ENCODE assay signal across 16 cellular contexts in the genomic region with DNA sequence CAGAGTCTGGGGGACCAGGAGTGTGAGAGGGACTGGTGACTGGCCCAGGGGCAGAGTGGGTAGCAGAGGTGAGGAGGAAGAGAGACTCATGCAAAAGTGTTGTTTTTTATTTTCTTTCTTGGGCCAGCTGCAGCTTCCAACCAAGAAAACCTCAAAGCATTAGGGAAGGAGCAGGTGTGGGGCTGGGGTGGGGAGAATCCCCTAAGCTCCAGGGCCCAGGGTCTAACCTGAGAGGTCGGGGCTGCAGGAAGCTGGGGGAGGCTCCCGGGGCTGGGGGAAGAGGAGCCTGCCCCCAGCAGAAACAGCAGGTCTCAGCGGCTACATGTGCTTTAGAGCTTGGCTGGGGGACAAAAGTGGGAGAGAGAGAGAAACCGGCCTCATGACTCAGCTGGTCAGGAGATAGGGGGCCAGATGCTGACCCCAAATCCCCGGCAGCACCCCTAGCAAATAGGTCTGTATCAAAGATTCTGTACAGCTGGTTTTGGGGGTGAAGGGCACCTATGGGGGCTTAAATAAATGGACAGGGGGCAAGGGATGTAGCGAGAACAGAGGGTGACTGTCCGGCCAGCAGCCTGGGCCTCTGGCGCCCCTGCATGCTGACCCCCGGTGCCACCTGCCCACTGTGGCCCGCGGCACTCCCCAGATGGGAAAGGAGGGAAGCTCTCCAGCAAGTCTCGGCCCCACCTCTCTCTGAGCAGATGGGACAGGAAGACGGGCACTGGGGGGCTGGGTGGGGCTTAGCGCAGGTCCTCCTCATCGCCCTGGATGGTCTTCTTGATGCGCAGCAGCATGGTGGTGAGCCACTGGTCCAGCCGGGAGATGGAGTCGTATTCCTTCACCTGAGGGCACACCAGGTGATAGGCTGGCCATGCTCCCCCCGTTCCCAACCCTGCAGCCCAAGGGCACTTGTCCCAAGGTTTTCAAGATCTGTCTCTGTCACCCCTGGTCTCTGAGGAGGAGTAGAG. TPM values are rescaled to one million over a fixed set of nuclear protein-coding genes. Genes with fewer than 3 reads are reported as not detected.
A peak's percentile ranks its signal among the peaks of the same experiment; 100 is the strongest.
DNase-seq lines count a peak whose midpoint lies in the region; ATAC-seq and TF ChIP-seq lines count a peak whose summit lies in the region.
"Had no signal": no experiment of that assay in that cellular context is flagged by ENCODE, and none has a peak within 500 bp of the region (broad histone marks: within the 10 kb centered on the region; RNA-seq: fewer than 3 reads in every experiment).

No MANE protein-coding gene starts in this region.

- H3K27me3 ChIP-seq in MM.1S (replicated peaks; ENCODE audit: insufficient read depth, low read length) = no peaks in the 10 kb centered on the region
- no peaks in the 10 kb centered on the region for H3K27me3 ChIP-seq in mammary epithelial cell (ENCODE audit: insufficient read depth, low read length)
- H3K27me3 ChIP-seq: tibial nerve had no signal

- H3K79me2 ChIP-seq in MM.1S (ENCODE audit: low read length) = peaks cover 10% of the 10 kb centered on the region
- no peaks in the 10 kb centered on the region for H3K79me2 ChIP-seq in mammary epithelial cell (ENCODE audit: insufficient read depth, low read length)

- DNase-seq in Right ventricle myocardium superior (peak; percentile 38), Right ventricle myocardium inferior (ENCODE audit: missing footprints) (no peak), MM.1S (no peak), mammary epithelial cell (no peak), chondrocyte (ENCODE audit: low spot score) (no peak)
- no peak for DNase-seq in stimulated activated naive CD8-positive, alpha-beta T cell treated with anti-CD3 and anti-CD28 coated beads, Interleukin-15, amount 100 ng/mL, for 72 hours
- DNase-seq in stimulated activated CD4-positive, alpha-beta T cell treated with anti-CD3 and anti-CD28 coated beads, Interleukin-2, amount 100 ng/mL, for 48 hours = no peak
- DNase-seq: activated CD4-positive, alpha-beta memory T cell treated with anti-CD3 and anti-CD28 coated beads for 36 hours; activated gamma-delta T cell treated with Interleukin-2 at 50 U/mL for 16 hours; DMS79 treated with DMSO at 0.1 percent for 48 hours; immature natural killer cell; NCI-H187; T-helper 9 cell had no signal

- H3K27ac ChIP-seq in MM.1S (ENCODE audit: low read length) = peak overlapping the region; percentile 44; the same call in 1 of the 2 replicates
- H3K27ac ChIP-seq in mammary epithelial cell (ENCODE audit: insufficient read depth, low read depth, low read length) = no peak overlapping the region
- H3K27ac ChIP-seq: tibial nerve had no signal

- H3K9me3 ChIP-seq in MM.1S (replicated peaks; ENCODE audit: insufficient read depth, low read length) = no peaks in the 10 kb centered on the region
- no peaks in the 10 kb centered on the region for H3K9me3 ChIP-seq in mammary epithelial cell (replicated peaks; ENCODE audit: insufficient read depth, low read length)
- H3K9me3 ChIP-seq: tibial nerve had no signal

- H4K20me1 ChIP-seq in MM.1S (ENCODE audit: insufficient read depth, low read length) (no peaks in the 10 kb centered on the region), mammary epithelial cell (ENCODE audit: insufficient read depth, low read length) (no peaks in the 10 kb centered on the region)

- H3K4me3 ChIP-seq in MM.1S (ENCODE audit: low read length) (no peak overlapping the region), mammary epithelial cell (replicated peaks in 1 of 3; ENCODE audit: insufficient read depth in 1 of 3, low read depth in 2 of 3, low read length in 3 of 3) (no peak overlapping the region)
- H3K4me3 ChIP-seq: tibial nerve had no signal

- WGBS in mammary epithelial cell (ENCODE audit: low coverage, missing lambda C conversion rate) = 100% methylated on average over 2 of the region's 19 CpGs

- peak overlapping the region; percentile 62 to 90 for H3K4me3 Mint-ChIP-seq in stimulated activated naive CD8-positive, alpha-beta T cell treated with anti-CD3 and anti-CD28 coated beads, Interleukin-15, amount 100 ng/mL, for 72 hours
- no peak overlapping the region for H3K4me3 Mint-ChIP-seq in chondrocyte (ENCODE audit: unreplicated experiment)
- H3K4me3 Mint-ChIP-seq: activated CD4-positive, alpha-beta memory T cell treated with anti-CD3 and anti-CD28 coated beads for 36 hours; immature natural killer cell; mesothelial cell of epicardium had no signal

- H3K4me2 ChIP-seq in MM.1S (ENCODE audit: low read depth, low read length) = no peak overlapping the region
- H3K4me2 ChIP-seq in mammary epithelial cell (ENCODE audit: insufficient read depth, low read depth, low read length) = no peak overlapping the region

- H2AFZ ChIP-seq in MM.1S (ENCODE audit: low read length) (no peak overlapping the region), mammary epithelial cell (ENCODE audit: low read depth, low read length) (no peak overlapping the region)

- intact Hi-C loops in Right ventricle myocardium superior (cut with DNase I) = no loop called here
- intact Hi-C loops in Right ventricle myocardium inferior (cut with DNase I) = no loop called here
- intact Hi-C loops in mammary epithelial cell (cut with micrococcal nuclease) = no loop called here

- H3K9ac ChIP-seq in MM.1S (ENCODE audit: low read length) (no peak overlapping the region; the same call in 1 of the 2 replicates), mammary epithelial cell (ENCODE audit: insufficient read depth, low read length) (no peak overlapping the region)

- H3K27ac Mint-ChIP-seq in stimulated activated naive CD8-positive, alpha-beta T cell treated with anti-CD3 and anti-CD28 coated beads, Interleukin-15, amount 100 ng/mL, for 72 hours = peak overlapping the region; percentile 67 to 78
- H3K27ac Mint-ChIP-seq in chondrocyte (ENCODE audit: unreplicated experiment) = no peak overlapping the region
- H3K27ac Mint-ChIP-seq: activated CD4-positive, alpha-beta memory T cell treated with anti-CD3 and anti-CD28 coated beads for 36 hours; mesothelial cell of epicardium had no signal

- no peaks in the 10 kb centered on the region for H3F3A ChIP-seq in MM.1S (ENCODE audit: insufficient read depth, low read length)

- TF ChIP-seq CTCF in MM.1S (IDR thresholded peaks at IDR 0.05; ENCODE audit: low read length) = no peak
- no peak for TF ChIP-seq CTCF in mammary epithelial cell (conservative IDR thresholded peaks at IDR 0.05 in 1 of 2, IDR thresholded peaks at IDR 0.05 in 1 of 2; ENCODE audit: extremely low read depth in 1 of 2, insufficient read depth in 1 of 2, low read depth in 1 of 2, low read length in 2 of 2)
- TF ChIP-seq CTCF in chondrocyte (IDR thresholded peaks at IDR 0.05) = no peak

- H3K36me3 ChIP-seq in MM.1S (replicated peaks; ENCODE audit: insufficient read depth, low read length) = no peaks in the 10 kb centered on the region
- peaks cover 7% of the 10 kb centered on the region for H3K36me3 ChIP-seq in mammary epithelial cell (ENCODE audit: insufficient read depth, low read length)

- no peaks in the 10 kb centered on the region for H3K27me3 Mint-ChIP-seq in stimulated activated naive CD8-positive, alpha-beta T cell treated with anti-CD3 and anti-CD28 coated beads, Interleukin-15, amount 100 ng/mL, for 72 hours
- no peaks in the 10 kb centered on the region for H3K27me3 Mint-ChIP-seq in chondrocyte (ENCODE audit: low read depth)
- H3K27me3 Mint-ChIP-seq: activated CD4-positive, alpha-beta memory T cell treated with anti-CD3 and anti-CD28 coated beads for 36 hours had no signal

- in situ Hi-C loops in mammary epithelial cell (cut with MboI; ENCODE audit: low sequenced_read_pairs in 2 of 2) = no loop called here

- H3K4me1 ChIP-seq in MM.1S (ENCODE audit: low read length) (peaks cover 21% of the 10 kb centered on the region), mammary epithelial cell (ENCODE audit: insufficient read depth, low read length) (no peaks in the 10 kb centered on the region)

- H3K4me1 Mint-ChIP-seq in stimulated activated naive CD8-positive, alpha-beta T cell treated with anti-CD3 and anti-CD28 coated beads, Interleukin-15, amount 100 ng/mL, for 72 hours = peaks cover 76% of the 10 kb centered on the region
- H3K4me1 Mint-ChIP-seq in chondrocyte (ENCODE audit: low read depth) = peaks cover 15% of the 10 kb centered on the region

- H3K36me3 Mint-ChIP-seq in chondrocyte (ENCODE audit: low read depth) = peaks cover 3% of the 10 kb centered on the region

- ATAC-seq in Right ventricle myocardium superior (ENCODE audit: poor library complexity) (no peak), Right ventricle myocardium inferior (no peak), SK-N-SH treated with all-trans-retinoic acid at 6 μM for 48 hours (no peak)
- no peak for ATAC-seq in stimulated activated naive CD8-positive, alpha-beta T cell treated with anti-CD3 and anti-CD28 coated beads, Interleukin-15, amount 100 ng/mL, for 72 hours

- dilution Hi-C loops in mammary epithelial cell (cut with HindIII; ENCODE audit: low sequenced_read_pairs) = no loop called here

- CTCF ChIA-PET in mammary epithelial cell (lab: Charles Lee; ENCODE audit: low non-redundant PET) = no interaction called here

- BruUV-seq in mammary epithelial cell (replicated peaks; lab: Mats Ljungman, UMichigan) = TSS peak; percentile 43

- no peaks in the 10 kb centered on the region for H3K9me2 ChIP-seq in MM.1S (replicated peaks; ENCODE audit: insufficient read depth, low read length)

- H3K9me3 Mint-ChIP-seq in stimulated activated naive CD8-positive, alpha-beta T cell treated with anti-CD3 and anti-CD28 coated beads, Interleukin-15, amount 100 ng/mL, for 72 hours = no peaks in the 10 kb centered on the region
- H3K9me3 Mint-ChIP-seq in chondrocyte (ENCODE audit: low read depth) = no peaks in the 10 kb centered on the region
- H3K9me3 Mint-ChIP-seq: activated CD4-positive, alpha-beta memory T cell treated with anti-CD3 and anti-CD28 coated beads for 36 hours; immature natural killer cell; mesothelial cell of epicardium had no signal

TF ChIP-seq in SK-N-SH treated with all-trans-retinoic acid at 6 μM for 48 hours, 23 proteins besides CTCF, POLR2A, EP300 and RAD21 (continues in another document):
- TF ChIP-seq ISL1 (CRISPR knock-in tag; IDR thresholded peaks at IDR 0.05) (no peak), BACH2 (CRISPR knock-in tag; IDR thresholded peaks at IDR 0.05; ENCODE audit: borderline replicate concordance) (no peak)

RNA-seq across cellular contexts. Expression of gene KPTN, which starts 3.8 kb away (rescaled TPM):
- total RNA-seq in Right ventricle myocardium superior (8.4 TPM), Right ventricle myocardium inferior (9.1 TPM), mammary epithelial cell (10 to 100 TPM in 1 of 2 donors, 1 to 10 TPM in 1; 1.5 to 10.8 TPM), chondrocyte (9.1 to 12.0 TPM (median 9.7 TPM) in 3 replicates)
- 8.1 TPM for polyA plus RNA-seq in mammary epithelial cell
- polyA minus RNA-seq in mammary epithelial cell = 30.4 TPM

RNA-seq across cellular contexts. Expression of gene SLC8A2, which starts 16.1 kb away (rescaled TPM):
- total RNA-seq in Right ventricle myocardium superior (0.11 TPM), Right ventricle myocardium inferior (0.46 TPM), mammary epithelial cell (under 1 TPM; under 0.01 to 0.19 TPM), chondrocyte (0.27 to 0.42 TPM (median 0.31 TPM) in 3 replicates)
- 0.07 TPM for polyA plus RNA-seq in mammary epithelial cell
- polyA minus RNA-seq in mammary epithelial cell = not detected
- total RNA-seq: tibial nerve had no signal
- polyA plus RNA-seq: immature natural killer cell had no signal

RNA-seq across cellular contexts. Expression of gene NAPA, which starts 27.0 kb away (rescaled TPM):
- total RNA-seq in Right ventricle myocardium superior = 113 TPM
- 119 TPM for total RNA-seq in Right ventricle myocardium inferior
- 10 to 100 TPM; 46.0 to 70.7 TPM for total RNA-seq in mammary epithelial cell
- 78.6 TPM for polyA plus RNA-seq in mammary epithelial cell
- 91.8 TPM for polyA minus RNA-seq in mammary epithelial cell
- 88.8 to 91.2 TPM (median 90.7 TPM) in 3 replicates for total RNA-seq in chondrocyte
